18 cellular contexts compared by ENCODE assay signal in the genomic region with DNA sequence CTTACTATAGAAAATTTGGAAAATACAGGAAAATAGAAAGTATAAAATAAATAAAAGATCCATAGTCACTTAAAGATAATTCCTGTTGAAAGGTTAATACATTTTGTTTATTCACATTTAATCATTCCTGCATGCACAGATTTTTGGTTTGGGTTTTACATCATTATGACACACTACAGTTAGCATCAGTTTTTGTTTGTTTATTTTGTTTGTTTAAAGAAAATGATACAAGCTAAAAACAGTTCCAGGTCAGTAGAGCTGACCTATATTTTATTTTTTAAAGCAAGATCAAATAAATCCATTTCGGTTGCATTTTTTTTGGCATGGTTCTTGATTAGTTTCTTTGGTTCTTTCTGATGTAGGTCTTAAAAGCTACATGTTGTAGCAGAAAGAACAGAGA.
A peak's percentile ranks its signal among the peaks of the same experiment; 100 is the strongest.
DNase-seq lines count a peak whose midpoint lies in the region; ATAC-seq, FAIRE-seq and TF ChIP-seq lines count a peak whose summit lies in the region.
"Had no signal": no experiment of that assay in that cellular context is flagged by ENCODE, and none has a peak within 500 bp of the region (broad histone marks: within the 10 kb centered on the region; RNA-seq: fewer than 3 reads in every experiment).

No MANE protein-coding gene starts in this region.

- in situ Hi-C loops in Panc1 (cut with HindIII; ENCODE audit: low pct_unique_long_range_greater_than_20kb, low sequenced_read_pairs), result no loop called here

- no peaks in the 10 kb centered on the region for H3K36me3 Mint-ChIP-seq in T-cell
- no peaks in the 10 kb centered on the region for H3K36me3 Mint-ChIP-seq in activated naive CD8-positive, alpha-beta T cell treated with anti-CD3 and anti-CD28 coated beads, Interleukin-2, amount 50 U/mL, for 24 hours (ENCODE audit: low read depth)
- H3K36me3 Mint-ChIP-seq: CD14-positive monocyte; CD8-positive, alpha-beta T cell had no signal

- DNase-seq in ELR (ENCODE audit: low read depth), result peak; percentile 4
- DNase-seq in Panc1 (ENCODE audit: low read depth, low spot score), result peak; percentile 43
- DNase-seq in dedifferentiated amniotic fluid mesenchymal stem cell (ENCODE audit: extremely low spot score), result peak; percentile 21
- DNase-seq in kidney, result no peak
- no peak for DNase-seq in T-cell
- no peak for DNase-seq in NOMO-1 treated with dmso at 0.1 percent for 144 hours (lab: John Stamatoyannopoulos, UW; ENCODE audit: unreplicated experiment)
- DNase-seq in activated naive CD8-positive, alpha-beta T cell treated with anti-CD3 and anti-CD28 coated beads, Interleukin-2, amount 50 U/mL, for 24 hours, result no peak
- DNase-seq: CD8-positive, alpha-beta T cell; COR-L47; DMS79; KBM-7 had no signal

- POLR2A ChIA-PET in Panc1 (lab: Charles Lee), result interaction anchor here (0.6 kb wide), 1 partner anchor 73 kb away, joined by 4 read pairs; no protein-coding TSS in a partner anchor
- POLR2A ChIA-PET in T-cell (lab: Charles Lee), result interaction anchor here (0.6 kb wide), 3 partner anchors 65 to 501 kb away, joined by 4 to 6 read pairs (median 4); no protein-coding TSS in a partner anchor

- ATAC-seq in Panc1 (no peak), T-cell (replicated peaks in 1 of 4) (no peak)
- no peak for ATAC-seq in activated naive CD8-positive, alpha-beta T cell treated with anti-CD3 and anti-CD28 coated beads, Interleukin-2, amount 50 U/mL, for 24 hours
- ATAC-seq: CD8-positive, alpha-beta T cell; HCT116 had no signal

- H3K9ac ChIP-seq in kidney (ENCODE audit: low read length in 2 of 2), result no peak overlapping the region

- H3K9me3 ChIP-seq in Panc1 (ENCODE audit: control insufficient read depth, insufficient read depth, low read depth, low read length) (0 out of 2 replicates have a peak, but pooled peaks cover 2% of the 10 kb centered on the region), kidney (ENCODE audit: control insufficient read depth in 1 of 2, low read length in 2 of 2) (no peaks in the 10 kb centered on the region)

- H3K4me1 ChIP-seq in Panc1 (ENCODE audit: control insufficient read depth, insufficient read depth, low read length) (peaks cover 6% of the 10 kb centered on the region), kidney (ENCODE audit: control insufficient read depth in 1 of 2, insufficient read depth in 1 of 2, low read depth in 1 of 2, low read length in 2 of 2) (no peaks in the 10 kb centered on the region)

- intact Hi-C loops in Panc1 (cut with micrococcal nuclease; ENCODE audit: unreplicated experiment), result no loop called here
- intact Hi-C loops in kidney (cut with DNase I), result no loop called here

- H3K4me3 ChIP-seq in Panc1 (ENCODE audit: low read depth in 2 of 2, low read length in 2 of 2) (no peak overlapping the region), kidney (ENCODE audit: low read length in 2 of 2) (no peak overlapping the region)

- CTCF ChIA-PET in Panc1 (lab: Charles Lee) (no interaction called here), T-cell (lab: Charles Lee) (interaction anchor here in 1 of 2 donors (0.6 kb wide), 1 partner anchor 37 kb away, joined by 3 read pairs; no protein-coding TSS in a partner anchor)

- H3K36me3 ChIP-seq in Panc1 (ENCODE audit: control insufficient read depth, insufficient read depth, low read length), result no peaks in the 10 kb centered on the region
- no peaks in the 10 kb centered on the region for H3K36me3 ChIP-seq in kidney (ENCODE audit: control insufficient read depth in 1 of 2, insufficient read depth in 2 of 2, low read length in 2 of 2)

- H3K27ac ChIP-seq in Panc1 (ENCODE audit: low read length) (no peak overlapping the region), kidney (ENCODE audit: low read depth in 2 of 2, low read length in 2 of 2) (no peak overlapping the region)

- H3K4me3 Mint-ChIP-seq in T-cell, result no peak overlapping the region
- H3K4me3 Mint-ChIP-seq in activated naive CD8-positive, alpha-beta T cell treated with anti-CD3 and anti-CD28 coated beads, Interleukin-2, amount 50 U/mL, for 24 hours, result no peak overlapping the region
- H3K4me3 Mint-ChIP-seq: CD14-positive monocyte; CD8-positive, alpha-beta T cell had no signal

- TF ChIP-seq CTCF in Panc1 (IDR thresholded peaks at IDR 0.05) (no peak), kidney (IDR thresholded peaks at IDR 0.05; ENCODE audit: borderline replicate concordance, extremely low read depth, insufficient read depth) (no peak)

- H3K27me3 ChIP-seq in Panc1 (ENCODE audit: control insufficient read depth, insufficient read depth, low read length), result no peaks in the 10 kb centered on the region

- H3K9me3 Mint-ChIP-seq in T-cell, result no peaks in the 10 kb centered on the region
- no peaks in the 10 kb centered on the region for H3K9me3 Mint-ChIP-seq in activated naive CD8-positive, alpha-beta T cell treated with anti-CD3 and anti-CD28 coated beads, Interleukin-2, amount 50 U/mL, for 24 hours
- H3K9me3 Mint-ChIP-seq: CD8-positive, alpha-beta T cell had no signal

- FAIRE-seq in kidney (lab: Jason Lieb, UNC), result peak; percentile 47
- FAIRE-seq: A204.1, G401.6, GM12891, GM19239, HTR-8/SVneo had no signal

- BruUV-seq in Panc1 (replicated peaks; lab: Mats Ljungman, UMichigan), result no TSS peak

- no peaks in the 10 kb centered on the region for H3K4me1 Mint-ChIP-seq in T-cell
- no peaks in the 10 kb centered on the region for H3K4me1 Mint-ChIP-seq in activated naive CD8-positive, alpha-beta T cell treated with anti-CD3 and anti-CD28 coated beads, Interleukin-2, amount 50 U/mL, for 24 hours
- H3K4me1 Mint-ChIP-seq: CD14-positive monocyte had no signal

- H3K27me3 Mint-ChIP-seq in T-cell, result no peaks in the 10 kb centered on the region
- peaks cover 3% of the 10 kb centered on the region for H3K27me3 Mint-ChIP-seq in activated naive CD8-positive, alpha-beta T cell treated with anti-CD3 and anti-CD28 coated beads, Interleukin-2, amount 50 U/mL, for 24 hours

- no peak overlapping the region for H3K27ac Mint-ChIP-seq in T-cell
- no peak overlapping the region for H3K27ac Mint-ChIP-seq in activated naive CD8-positive, alpha-beta T cell treated with anti-CD3 and anti-CD28 coated beads, Interleukin-2, amount 50 U/mL, for 24 hours
- H3K27ac Mint-ChIP-seq: CD14-positive monocyte; CD8-positive, alpha-beta T cell had no signal

Comparison
In these comparisons a context has a peak if more than half of its experiments do, and no peak if none do; other contexts are left out.
1. DNase-seq: peak in ELR (single experiment), Panc1 (single experiment) and dedifferentiated amniotic fluid mesenchymal stem cell (single experiment); none in kidney (single experiment), T-cell (0 of 34), NOMO-1 treated with dmso at 0.1 percent for 144 hours (single experiment) and activated naive CD8-positive, alpha-beta T cell treated with anti-CD3 and anti-CD28 coated beads, Interleukin-2, amount 50 U/mL, for 24 hours (single experiment).